In the genomic region with DNA sequence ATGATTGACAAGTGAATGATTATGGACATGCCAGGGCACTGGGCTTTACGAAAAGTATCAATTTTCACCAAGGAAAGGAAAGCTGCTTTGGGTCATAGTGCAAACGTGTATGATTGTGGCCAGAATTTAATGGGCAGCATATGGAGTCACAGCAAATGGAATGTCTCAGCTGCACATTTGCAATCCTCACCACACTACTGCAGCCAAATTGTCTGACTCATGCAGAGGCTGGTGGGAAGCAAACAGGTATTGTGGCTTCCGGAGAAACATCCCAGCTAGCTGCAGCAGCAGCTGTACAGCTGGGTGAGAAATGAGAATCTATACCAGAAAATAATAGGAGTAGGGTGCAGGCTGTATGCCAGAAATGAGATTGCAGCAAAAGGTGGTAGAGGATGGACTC, we compare ENCODE assay signal across 15 cellular contexts.
A peak's percentile ranks its signal among the peaks of the same experiment; 100 is the strongest.
DNase-seq lines count a peak whose midpoint lies in the region; ATAC-seq, FAIRE-seq and TF ChIP-seq lines count a peak whose summit lies in the region.
"Had no signal": no experiment of that assay in that cellular context is flagged by ENCODE, and none has a peak within 500 bp of the region (broad histone marks: within the 10 kb centered on the region; RNA-seq: fewer than 3 reads in every experiment).

No MANE protein-coding gene starts in this region.

- H3K9me3 ChIP-seq in left ventricle myocardium inferior (replicated peaks): no peaks in the 10 kb centered on the region
- H3K9me3 ChIP-seq: pancreas, suprapubic skin had no signal

- H3K27ac ChIP-seq in left ventricle myocardium inferior (replicated peaks): no peak overlapping the region
- H3K27ac ChIP-seq: pancreas, suprapubic skin had no signal

- H3K4me3 ChIP-seq in left ventricle myocardium inferior (no peak overlapping the region), fibroblast of mammary gland (ENCODE audit: control insufficient read depth, low read depth, low read length) (no peak overlapping the region)
- H3K4me3 ChIP-seq: pancreas, suprapubic skin had no signal

- DNase-seq in left ventricle myocardium superior (no peak), left ventricle myocardium inferior (no peak), RPMI8226 (peak; percentile 87), fibroblast of mammary gland (ENCODE audit: low read depth) (peak; percentile 54), AG08395 (ENCODE audit: low spot score) (no peak), T-helper 1 cell (no peak), GM12891 (ENCODE audit: insufficient read length, low spot score) (no peak)
- DNase-seq: activated CD4-positive, alpha-beta T cell treated with anti-CD3 and anti-CD28 coated beads, Interleukin-2, amount 10 ng/mL, durations not matched to agents 24 days and 14 days; activated T-cell treated with anti-CD3 and anti-CD28 coated beads, Interleukin-2, amount 50 U/mL, for 24 hours; Caco-2; NCI-H1092; pancreas; T1000 had no signal

- no peaks in the 10 kb centered on the region for H3K4me1 ChIP-seq in left ventricle myocardium inferior
- H3K4me1 ChIP-seq: Caco-2, pancreas had no signal

- no peaks in the 10 kb centered on the region for H3K27me3 ChIP-seq in left ventricle myocardium inferior (ENCODE audit: low read depth)
- H3K27me3 ChIP-seq: suprapubic skin had no signal

- TF ChIP-seq POLR2A in GM12891 (IDR thresholded peaks at IDR 0.05; ENCODE audit: low read depth, low read length): no peak

- no peaks in the 10 kb centered on the region for H3K36me3 ChIP-seq in left ventricle myocardium inferior
- H3K36me3 ChIP-seq: pancreas, suprapubic skin had no signal

- FAIRE-seq in GM12891 (lab: Jason Lieb, UNC): no peak
- FAIRE-seq: pancreas had no signal

- TF ChIP-seq CTCF in left ventricle myocardium inferior (IDR thresholded peaks at IDR 0.05; ENCODE audit: borderline replicate concordance) (no peak), fibroblast of mammary gland (conservative IDR thresholded peaks at IDR 0.05; ENCODE audit: control insufficient read depth, insufficient read depth, low read depth, low read length) (no peak)

- intact Hi-C loops in left ventricle myocardium superior (cut with micrococcal nuclease): no loop called here
- intact Hi-C loops in left ventricle myocardium inferior (cut with micrococcal nuclease): no loop called here

- ATAC-seq in left ventricle myocardium superior (peak; percentile 85), HG03354 (IDR thresholded peaks at IDR 0.05; ENCODE audit: poor library complexity, severe bottlenecking, unreplicated experiment) (no peak)

TF ChIP-seq in GM12891, 5 proteins besides CTCF, POLR2A, EP300 and RAD21:
- no peak for TF ChIP-seq SPI1 (IDR thresholded peaks at IDR 0.05; ENCODE audit: low read depth, low read length)
- TF ChIP-seq TAF1 (IDR thresholded peaks at IDR 0.05; ENCODE audit: low read depth, low read length): no peak
- no peak for TF ChIP-seq POU2F2 (IDR thresholded peaks at IDR 0.05; ENCODE audit: low read depth, low read length)
- TF ChIP-seq PAX5 (IDR thresholded peaks at IDR 0.05; ENCODE audit: insufficient read depth, low read length, severe bottlenecking): no peak
- no peak for TF ChIP-seq POLR2AphosphoS5 (IDR thresholded peaks at IDR 0.05; ENCODE audit: low read depth, low read length)

Comparison
In these comparisons a context has a peak if more than half of its experiments do, and no peak if none do; other contexts are left out.
1. DNase-seq: peak in RPMI8226 (single experiment) and fibroblast of mammary gland (single experiment); none in left ventricle myocardium superior (single experiment), left ventricle myocardium inferior (single experiment), AG08395 (single experiment), T-helper 1 cell (0 of 5) and GM12891 (single experiment).